In the genomic region with DNA sequence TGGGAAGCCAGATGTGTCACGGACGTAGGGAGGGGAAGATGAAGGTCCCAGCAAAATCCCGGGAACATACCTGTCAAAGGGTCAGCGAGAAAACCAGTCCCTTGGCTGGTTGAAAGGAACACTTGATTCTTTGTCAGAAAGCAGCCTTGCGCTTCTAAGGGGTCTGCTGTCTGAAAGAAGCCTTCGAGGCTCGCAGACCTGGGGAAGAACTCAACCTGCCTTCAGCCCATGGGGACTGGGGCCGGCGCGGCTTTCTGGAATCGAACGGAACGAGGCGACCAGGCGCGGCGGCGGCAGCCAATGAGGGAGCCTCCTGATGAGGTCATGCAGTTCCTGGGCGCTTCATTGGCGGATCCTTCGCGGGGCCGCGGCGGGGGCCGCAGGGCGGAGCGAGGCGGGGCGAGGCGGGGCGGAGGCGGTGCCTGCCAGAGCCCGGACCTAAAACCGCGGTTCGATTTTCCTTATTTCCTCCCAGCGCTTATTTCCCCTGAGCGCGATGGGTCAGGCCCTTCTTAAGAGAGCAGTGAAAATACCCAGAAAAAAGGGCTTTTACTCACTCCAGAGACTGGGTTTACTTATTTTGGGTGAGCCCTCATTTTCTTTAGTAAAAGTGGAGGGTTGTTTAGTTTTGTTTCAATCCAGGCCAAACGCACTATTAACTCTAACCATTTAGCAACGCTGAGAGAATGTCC, we compare ENCODE assay signal across 8 cellular contexts. TPM values are rescaled to one million over a fixed set of nuclear protein-coding genes. Genes with fewer than 3 reads are reported as not detected.
A peak's percentile ranks its signal among the peaks of the same experiment; 100 is the strongest.
DNase-seq lines count a peak whose midpoint lies in the region; ATAC-seq and TF ChIP-seq lines count a peak whose summit lies in the region.

No MANE protein-coding gene starts in this region.

- 2 to 3% methylated on average over 39 to 42 of the region's 42 CpGs for WGBS in lung, 2 donors

- peak; percentile 93 for DNase-seq in NCI-H748 treated with DMSO at 0.1 percent for 48 hours (lab: John Stamatoyannopoulos, UW)
- DNase-seq in activated CD8-positive, alpha-beta memory T cell treated with anti-CD3 and anti-CD28 coated beads for 24 hours: peak; percentile 96
- peak; percentile 90 for DNase-seq in effector CD4-positive, alpha-beta T cell
- peak; percentile 92 for DNase-seq in lung (ENCODE audit: low spot score)
- DNase-seq in stimulated activated CD4-positive, alpha-beta T cell treated with anti-CD3 and anti-CD28 coated beads, TNF-alpha, amount 100 ng/mL, for 1 hour (ENCODE audit: low read depth in 3 of 3, low spot score in 1 of 3): peak; percentile 72 to 86 (median 82)

- H3K4me3 ChIP-seq in BLaER1 treated with 17β-estradiol and CSF1 and Interleukin-3, amounts not matched to agents 10 nM and 100 nM: peak overlapping the region; percentile 35 to 58 (median 47); a peak in 19 of 20 replicates
- peak overlapping the region; percentile 22 for H3K4me3 ChIP-seq in lung

- H3K36me3 ChIP-seq in BLaER1 treated with 17β-estradiol and CSF1 and Interleukin-3, amounts not matched to agents 10 nM and 100 nM: no peaks in the 10 kb centered on the region; a peak in 1 of 22 replicates
- no peaks in the 10 kb centered on the region for H3K36me3 ChIP-seq in lung (ENCODE audit: control insufficient read depth in 2 of 2, insufficient read depth in 2 of 2, low read length in 2 of 2)

- H3K27me3 ChIP-seq in BLaER1 treated with 17β-estradiol and CSF1 and Interleukin-3, amounts not matched to agents 10 nM and 100 nM: no peaks in the 10 kb centered on the region; a peak in 1 of 22 replicates
- no peaks in the 10 kb centered on the region for H3K27me3 ChIP-seq in lung (ENCODE audit: control insufficient read depth, insufficient read depth)

- no peak for TF ChIP-seq CTCF in lung (IDR thresholded peaks at IDR 0.05; ENCODE audit: control extremely low read depth, extremely low read depth)

- ATAC-seq in GM19438 (IDR thresholded peaks at IDR 0.05; ENCODE audit: low read depth, unreplicated experiment) (peak; percentile 95), HG03558 (IDR thresholded peaks at IDR 0.05; ENCODE audit: extremely low read depth, unreplicated experiment) (peak; percentile 98), lung (ENCODE audit: insufficient read depth, low FRiP score) (peak; percentile 99)

- H3K9me3 ChIP-seq in BLaER1 treated with 17β-estradiol and CSF1 and Interleukin-3, amounts not matched to agents 10 nM and 100 nM (replicated peaks in 1 of 11): peaks cover 36 to 48% (median 43%) of the 10 kb centered on the region in 11 experiments
- no peaks in the 10 kb centered on the region for H3K9me3 ChIP-seq in lung (ENCODE audit: control insufficient read depth in 2 of 2, insufficient read depth in 1 of 2, low read length in 1 of 2)

- peaks cover 22 to 32% (median 29%) of the 10 kb centered on the region in 10 experiments for H3K4me1 ChIP-seq in BLaER1 treated with 17β-estradiol and CSF1 and Interleukin-3, amounts not matched to agents 10 nM and 100 nM
- peaks cover 4 to 8% of the 10 kb centered on the region in 2 donors for H3K4me1 ChIP-seq in lung (ENCODE audit: control insufficient read depth in 2 of 2, insufficient read depth in 2 of 2, low read length in 2 of 2)

- H4K20me1 ChIP-seq in BLaER1 treated with 17β-estradiol and CSF1 and Interleukin-3, amounts not matched to agents 10 nM and 100 nM: no peaks in the 10 kb centered on the region

- H3K9ac ChIP-seq in BLaER1 treated with 17β-estradiol and CSF1 and Interleukin-3, amounts not matched to agents 10 nM and 100 nM: peak overlapping the region; percentile 47 to 77 (median 66); a peak in 20 of 22 replicates

- peak overlapping the region; percentile 62 to 90 (median 81); a peak in 21 of 22 replicates for H3K27ac ChIP-seq in BLaER1 treated with 17β-estradiol and CSF1 and Interleukin-3, amounts not matched to agents 10 nM and 100 nM
- peak overlapping the region; percentile 75 to 87 for H3K27ac ChIP-seq in lung (ENCODE audit: low read depth in 1 of 2, low read length in 1 of 2)

- H3K4me2 ChIP-seq in BLaER1 treated with 17β-estradiol and CSF1 and Interleukin-3, amounts not matched to agents 10 nM and 100 nM: peak overlapping the region; percentile 78 to 96 (median 92)

RNA-seq across cellular contexts. Expression of gene TTC7B, which starts 11.8 kb away (rescaled TPM):
- total RNA-seq in lung: 10 to 100 TPM; 30.3 to 39.6 TPM
- polyA plus RNA-seq in lung: 10 to 100 TPM; 11.0 to 15.8 TPM

Comparison
In these comparisons a context has a peak if more than half of its experiments do, and no peak if none do; other contexts are left out.
1. Peak in every context shown above with its lines: DNase-seq, ATAC-seq, H3K4me3 ChIP-seq and H3K27ac ChIP-seq.